In the genomic region with DNA sequence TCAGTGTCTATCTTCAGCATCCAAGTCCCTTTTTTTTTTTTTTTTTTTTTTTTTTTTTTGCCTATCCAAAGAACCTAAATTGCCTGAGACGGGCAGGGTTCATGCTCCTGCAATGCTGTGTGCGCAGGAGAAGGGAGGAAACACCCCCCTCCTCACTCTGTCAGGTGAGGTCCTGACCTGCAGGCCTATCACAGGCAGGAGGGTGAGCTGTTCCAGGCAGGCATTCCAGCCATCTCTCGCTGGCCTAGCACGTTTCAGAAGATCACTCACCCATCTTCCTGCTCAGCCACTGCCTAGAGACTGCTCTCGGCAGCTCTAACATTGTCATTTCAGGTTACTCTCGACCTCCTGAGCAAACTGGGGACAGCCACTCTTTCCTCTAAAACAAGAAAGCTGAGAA, we compare ENCODE assay signal across 25 cellular contexts.
"Had no signal": no experiment of that assay in that cellular context is flagged by ENCODE, and none has a peak within 500 bp of the region (broad histone marks: within the 10 kb centered on the region; RNA-seq: fewer than 3 reads in every experiment).

No MANE protein-coding gene starts in this region.

- ATAC-seq: left lung; naive thymus-derived CD8-positive, alpha-beta T cell; pancreas; sciatic nerve; stimulated activated naive CD8-positive, alpha-beta T cell treated with anti-CD3 and anti-CD28 coated beads, Interleukin-15, amount 100 ng/mL, for 72 hours had no signal

- DNase-seq: effector CD8-positive, alpha-beta T cell; esophagus squamous epithelium; foreskin melanocyte; glutamatergic neuron; heart right ventricle; hippocampal formation; kidney; left lung; mammary epithelial cell; naive thymus-derived CD8-positive, alpha-beta T cell; nephron progenitor cell; pancreas; stimulated activated CD4-positive, alpha-beta T cell treated with anti-CD3 and anti-CD28 coated beads, Interleukin-12 subunit alpha, Interleukin-12 subunit beta, amount 100 ng/mL, for 4 hours; stimulated activated CD4-positive, alpha-beta T cell treated with anti-CD3 and anti-CD28 coated beads, Interleukin-1b, Interleukin-23, amount 100 ng/mL, for 48 hours; stimulated activated CD4-positive, alpha-beta T cell treated with anti-CD3 and anti-CD28 coated beads, Interleukin-4, amount 100 ng/mL, for 1 hour; stimulated activated CD8-positive, alpha-beta memory T cell treated with anti-CD3 and anti-CD28 coated beads, Interleukin-4, amount 100 ng/mL, for 48 hours; stimulated activated naive CD4-positive, alpha-beta T cell; stimulated activated naive CD8-positive, alpha-beta T cell treated with anti-CD3 and anti-CD28 coated beads, Interleukin-15, amount 100 ng/mL, for 72 hours; transverse colon had no signal

- H3K9me3 ChIP-seq: left lung, pancreas, suprapubic skin had no signal

- H3K4me1 ChIP-seq: pancreas had no signal

- H3K4me2 ChIP-seq: smooth muscle cell had no signal

- H3K36me3 ChIP-seq: esophagus squamous epithelium, heart right ventricle, left lung, pancreas, suprapubic skin, transverse colon, vagina had no signal

- H3K27me3 ChIP-seq: esophagus squamous epithelium, heart right ventricle, left lung, pancreas, transverse colon, vagina had no signal

- H3K27ac Mint-ChIP-seq: dendritic cell treated with granulocyte-macrophage colony-stimulating factor and Interleukin-4, amounts not matched to agents 40 ng/mL and 50 ng/mL, for 4 days; naive thymus-derived CD8-positive, alpha-beta T cell; nephron progenitor cell; progenitor cell of endocrine pancreas; stimulated activated naive CD8-positive, alpha-beta T cell treated with anti-CD3 and anti-CD28 coated beads, Interleukin-15, amount 100 ng/mL, for 72 hours had no signal

- H3K9me3 Mint-ChIP-seq: stimulated activated naive CD8-positive, alpha-beta T cell treated with anti-CD3 and anti-CD28 coated beads, Interleukin-15, amount 100 ng/mL, for 72 hours had no signal

- H3K4me3 ChIP-seq: esophagus squamous epithelium, heart right ventricle, left lung, pancreas, smooth muscle cell, suprapubic skin, transverse colon, vagina had no signal

- H3K4me3 Mint-ChIP-seq: dendritic cell treated with granulocyte-macrophage colony-stimulating factor and Interleukin-4, amounts not matched to agents 40 ng/mL and 50 ng/mL, for 4 days; naive thymus-derived CD8-positive, alpha-beta T cell; nephron progenitor cell; stimulated activated naive CD8-positive, alpha-beta T cell treated with anti-CD3 and anti-CD28 coated beads, Interleukin-15, amount 100 ng/mL, for 72 hours had no signal

- H3K27ac ChIP-seq: esophagus squamous epithelium, heart right ventricle, left lung, pancreas, suprapubic skin, transverse colon, vagina had no signal
